In genomic region chr4:4735136-4735754, GRCh38 we compare ENCODE assay signal across 14 cellular contexts.
DNase-seq lines count a peak whose midpoint lies in the region; ATAC-seq lines count a peak whose summit lies in the region.
"Had no signal": no experiment of that assay in that cellular context is flagged by ENCODE, and none has a peak within 500 bp of the region (broad histone marks: within the 10 kb centered on the region; RNA-seq: fewer than 3 reads in every experiment).

No MANE protein-coding gene starts in this region.

- ATAC-seq in sciatic nerve (peak; percentile 62), HG03139 (IDR thresholded peaks at IDR 0.05; ENCODE audit: unreplicated experiment) (no peak), GM18873 (IDR thresholded peaks at IDR 0.05; ENCODE audit: low FRiP score, unreplicated experiment) (no peak), GM19395 (IDR thresholded peaks at IDR 0.05; ENCODE audit: unreplicated experiment) (no peak)

- intact Hi-C loops in sciatic nerve (cut with DNase I) = no loop called here

- DNase-seq in NCI-H82 (lab: John Stamatoyannopoulos, UW) (peak; percentile 47), NCI-H82 treated with DMSO at 0.1 percent for 48 hours (lab: John Stamatoyannopoulos, UW; ENCODE audit: unreplicated experiment) (no peak), NCI-H1436 treated with DMSO at 0.1 percent for 48 hours (lab: John Stamatoyannopoulos, UW) (peak; percentile 49), SK-N-DZ (ENCODE audit: low spot score) (peak; percentile 26), sciatic nerve (ENCODE audit: low spot score) (no peak)
- DNase-seq: Caco-2, DND-41, NCI-H510A, PC-9, Right ventricle myocardium superior, T-helper 2 cell had no signal

Comparison
In these comparisons a context has a peak if more than half of its experiments do, and no peak if none do; other contexts are left out.
1. DNase-seq: peak in NCI-H82 (single experiment), NCI-H1436 treated with DMSO at 0.1 percent for 48 hours (single experiment) and SK-N-DZ (single experiment); none in NCI-H82 treated with DMSO at 0.1 percent for 48 hours (single experiment) and sciatic nerve (single experiment).